ENCODE assay signal across 19 cellular contexts in the genomic region with DNA sequence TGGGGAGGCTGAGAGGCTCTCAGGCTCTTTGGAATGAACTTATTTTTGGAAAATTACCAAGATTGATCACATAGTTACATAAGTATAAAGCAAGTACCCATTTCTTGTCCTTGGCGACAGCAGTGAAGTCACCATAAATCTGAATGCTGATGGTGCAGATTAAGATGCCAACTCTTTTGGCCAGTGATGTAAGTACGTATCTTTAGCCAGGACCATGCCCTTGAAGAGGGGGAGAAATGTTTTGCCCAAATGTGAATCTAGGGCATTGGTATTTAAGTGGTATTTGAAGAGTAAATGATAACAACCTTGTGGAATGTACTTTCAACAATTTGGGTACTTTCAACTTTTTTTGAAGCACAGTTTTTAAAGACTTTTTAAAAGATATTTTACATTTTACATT.
DNase-seq lines count a peak whose midpoint lies in the region; ATAC-seq and TF ChIP-seq lines count a peak whose summit lies in the region.
"Had no signal": no experiment of that assay in that cellular context is flagged by ENCODE, and none has a peak within 500 bp of the region (broad histone marks: within the 10 kb centered on the region; RNA-seq: fewer than 3 reads in every experiment).

No MANE protein-coding gene starts in this region.

- TF ChIP-seq CTCF in stomach (IDR thresholded peaks at IDR 0.05) = no peak

- H3K27ac Mint-ChIP-seq in CD4-positive, alpha-beta memory T cell = no peak overlapping the region
- H3K27ac Mint-ChIP-seq: activated naive CD8-positive, alpha-beta T cell had no signal

- H3K79me2 ChIP-seq in GM23248 (ENCODE audit: insufficient read depth) = no peaks in the 10 kb centered on the region
- H3K79me2 ChIP-seq: hepatocyte had no signal

- H3K9ac ChIP-seq in GM23248 = no peak overlapping the region

- H3K4me2 ChIP-seq in GM23248 (ENCODE audit: unreplicated experiment) = peak overlapping the region; percentile 29
- H3K4me2 ChIP-seq: hepatocyte had no signal

- H3K4me1 ChIP-seq in GM23248 (ENCODE audit: insufficient read depth) (peaks cover 31% of the 10 kb centered on the region), stomach (no peaks in the 10 kb centered on the region)
- H3K4me1 ChIP-seq in CD4-positive, alpha-beta memory T cell (ENCODE audit: insufficient read depth, low read length) = peaks cover 7% of the 10 kb centered on the region
- H3K4me1 ChIP-seq: suprapubic skin had no signal

- POLR2A ChIA-PET in CD4-positive, alpha-beta memory T cell (lab: Charles Lee; ENCODE audit: partially characterized antibody) = no interaction called here

- H4K20me1 ChIP-seq in GM23248 (ENCODE audit: insufficient read depth) = no peaks in the 10 kb centered on the region

- no peaks in the 10 kb centered on the region for H3K9me3 Mint-ChIP-seq in CD4-positive, alpha-beta memory T cell
- H3K9me3 Mint-ChIP-seq: activated T-cell treated with anti-CD3 and anti-CD28 coated beads, Interleukin-2, amount 50 U/mL, for 4 hours had no signal

- H3K27ac ChIP-seq in GM23248 (no peak overlapping the region), stomach (no peak overlapping the region)
- no peak overlapping the region for H3K27ac ChIP-seq in CD4-positive, alpha-beta memory T cell (ENCODE audit: low read depth, low read length)
- H3K27ac ChIP-seq: cardiac muscle cell, esophagus squamous epithelium, hepatocyte, suprapubic skin had no signal

- H3K27me3 ChIP-seq in GM23248 (replicated peaks; ENCODE audit: insufficient read depth) (no peaks in the 10 kb centered on the region), stomach (no peaks in the 10 kb centered on the region)
- no peaks in the 10 kb centered on the region for H3K27me3 ChIP-seq in CD4-positive, alpha-beta memory T cell (ENCODE audit: insufficient read depth, low read length)
- H3K27me3 ChIP-seq: cardiac muscle cell, esophagus squamous epithelium, hepatocyte, suprapubic skin had no signal

- peak; percentile 55; the same call in 2 of the 3 replicates for ATAC-seq in SK-N-SH treated with all-trans-retinoic acid at 6 μM for 48 hours
- ATAC-seq: activated T-cell treated with anti-CD3 and anti-CD28 coated beads, Interleukin-2, amount 50 U/mL, for 4 hours had no signal

- no peaks in the 10 kb centered on the region for H3K36me3 Mint-ChIP-seq in CD4-positive, alpha-beta memory T cell
- H3K36me3 Mint-ChIP-seq: activated naive CD8-positive, alpha-beta T cell; CD14-positive monocyte had no signal

- CTCF ChIA-PET in CD4-positive, alpha-beta memory T cell (lab: Charles Lee; ENCODE audit: partially characterized antibody) = no interaction called here

- no peak for TF ChIP-seq EP300 in stomach (IDR thresholded peaks at IDR 0.05)

- 38 to 39% methylated on average over 2 of the region's 2 CpGs for WGBS in GM23248 (ENCODE audit: low coverage in 1 of 2, low lambda C conversion rate in 2 of 2, missing lambda C conversion rate in 2 of 2), 2 experiments
- 87 to 95% (median 93%) methylated on average over 2 of the region's 2 CpGs for WGBS in stomach, 5 donors

- no peaks in the 10 kb centered on the region; the same call in 1 of the 2 replicates for H3K9me2 ChIP-seq in GM23248 (ENCODE audit: insufficient read depth)

- H3K9me3 ChIP-seq in GM23248 (ENCODE audit: low read depth) (no peaks in the 10 kb centered on the region), stomach (no peaks in the 10 kb centered on the region)
- H3K9me3 ChIP-seq in CD4-positive, alpha-beta memory T cell (ENCODE audit: control insufficient read depth in 1 of 2, low read length in 2 of 2) = no peaks in the 10 kb centered on the region
- H3K9me3 ChIP-seq: esophagus squamous epithelium, suprapubic skin had no signal

- H3F3A ChIP-seq in GM23248 (ENCODE audit: insufficient read depth) = peaks cover 30% of the 10 kb centered on the region

- no peak overlapping the region for H3K4me3 ChIP-seq in GM23248
- no peak overlapping the region for H3K4me3 ChIP-seq in stomach
- H3K4me3 ChIP-seq in CD4-positive, alpha-beta memory T cell (ENCODE audit: low read length in 2 of 2) = no peak overlapping the region
- H3K4me3 ChIP-seq: cardiac muscle cell, esophagus squamous epithelium, hepatocyte, suprapubic skin had no signal

- H3K4me1 Mint-ChIP-seq in CD4-positive, alpha-beta memory T cell = peaks cover 5 to 11% (median 7%) of the 10 kb centered on the region in 4 donors

- H3K4me3 Mint-ChIP-seq in CD4-positive, alpha-beta memory T cell = no peak overlapping the region
- H3K4me3 Mint-ChIP-seq: activated naive CD8-positive, alpha-beta T cell; activated T-cell treated with anti-CD3 and anti-CD28 coated beads, Interleukin-2, amount 50 U/mL, for 4 hours; CD14-positive monocyte had no signal

- intact Hi-C loops in stomach (cut with DNase I; ENCODE audit: low total_unique reads) = no loop called here
- intact Hi-C loops in CD4-positive, alpha-beta memory T cell (cut with micrococcal nuclease) = no loop called here

- H2AFZ ChIP-seq in GM23248 = no peak overlapping the region
- H2AFZ ChIP-seq: hepatocyte had no signal

- H3K36me3 ChIP-seq in GM23248 (ENCODE audit: low read depth) (no peaks in the 10 kb centered on the region), stomach (no peaks in the 10 kb centered on the region)
- H3K36me3 ChIP-seq in CD4-positive, alpha-beta memory T cell (ENCODE audit: insufficient read depth, low read length) = no peaks in the 10 kb centered on the region
- H3K36me3 ChIP-seq: cardiac muscle cell, esophagus squamous epithelium, suprapubic skin had no signal

- H3K27me3 Mint-ChIP-seq in CD4-positive, alpha-beta memory T cell = peaks cover 2 to 5% of the 10 kb centered on the region in 2 donors

- in situ Hi-C loops in GM23248 (cut with MboI) = no loop called here

- TF ChIP-seq POLR2A in stomach (IDR thresholded peaks at IDR 0.05) = no peak

- DNase-seq in GM23248 = peak; percentile 46
- peak; percentile 20 for DNase-seq in hepatic stellate cell (ENCODE audit: low spot score)
- no peak for DNase-seq in NCI-H1105 treated with DMSO at 0.1 percent for 48 hours (lab: John Stamatoyannopoulos, UW)
- no peak for DNase-seq in iPS-NIHi11 (ENCODE audit: low spot score)
- no peak for DNase-seq in stomach
- DNase-seq in CD4-positive, alpha-beta memory T cell = no peak
- DNase-seq: activated CD4-positive, alpha-beta T cell treated with anti-CD3 and anti-CD28 coated beads, Interleukin-2, amount 50 U/mL, for 48 hours; activated T-cell treated with anti-CD3 and anti-CD28 coated beads, Interleukin-2, amount 50 U/mL, for 4 hours; effector CD4-positive, alpha-beta T cell; esophagus squamous epithelium; KG1; NCI-H1436; stimulated activated CD4-positive, alpha-beta T cell treated with anti-CD3 and anti-CD28 coated beads, Interleukin-2, amount 100 ng/mL, for 48 hours had no signal

TF ChIP-seq in SK-N-SH treated with all-trans-retinoic acid at 6 μM for 48 hours, 23 proteins besides CTCF, POLR2A, EP300 and RAD21 (continues in another document):
- TF ChIP-seq RARB (CRISPR knock-in tag; IDR thresholded peaks at IDR 0.05) (no peak), ARNTL (CRISPR knock-in tag; IDR thresholded peaks at IDR 0.05; ENCODE audit: borderline replicate concordance, low read depth) (no peak), ZNF8 (CRISPR knock-in tag; IDR thresholded peaks at IDR 0.05) (no peak), ESRRG (CRISPR knock-in tag; IDR thresholded peaks at IDR 0.05) (no peak), PATZ1 (CRISPR knock-in tag; IDR thresholded peaks at IDR 0.05; ENCODE audit: borderline replicate concordance) (no peak), CSDC2 (CRISPR knock-in tag; IDR thresholded peaks at IDR 0.05) (no peak), ZNF565 (CRISPR knock-in tag; conservative IDR thresholded peaks at IDR 0.05; ENCODE audit: low read depth) (no peak), BACH2 (CRISPR knock-in tag; IDR thresholded peaks at IDR 0.05; ENCODE audit: borderline replicate concordance) (no peak), ZNF70 (CRISPR knock-in tag; IDR thresholded peaks at IDR 0.05) (no peak), ZFP30 (CRISPR knock-in tag; IDR thresholded peaks at IDR 0.05) (no peak), CREB5 (CRISPR knock-in tag; IDR thresholded peaks at IDR 0.05; ENCODE audit: low read depth) (no peak)
- TF ChIP-seq, protein P1, sequence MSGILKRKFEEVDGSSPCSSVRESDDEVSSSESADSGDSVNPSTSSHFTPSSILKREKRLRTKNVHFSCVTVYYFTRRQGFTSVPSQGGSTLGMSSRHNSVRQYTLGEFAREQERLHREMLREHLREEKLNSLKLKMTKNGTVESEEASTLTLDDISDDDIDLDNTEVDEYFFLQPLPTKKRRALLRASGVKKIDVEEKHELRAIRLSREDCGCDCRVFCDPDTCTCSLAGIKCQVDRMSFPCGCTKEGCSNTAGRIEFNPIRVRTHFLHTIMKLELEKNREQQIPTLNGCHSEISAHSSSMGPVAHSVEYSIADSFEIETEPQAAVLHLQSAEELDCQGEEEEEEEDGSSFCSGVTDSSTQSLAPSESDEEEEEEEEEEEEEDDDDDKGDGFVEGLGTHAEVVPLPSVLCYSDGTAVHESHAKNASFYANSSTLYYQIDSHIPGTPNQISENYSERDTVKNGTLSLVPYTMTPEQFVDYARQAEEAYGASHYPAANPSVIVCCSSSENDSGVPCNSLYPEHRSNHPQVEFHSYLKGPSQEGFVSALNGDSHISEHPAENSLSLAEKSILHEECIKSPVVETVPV (CRISPR knock-in tag; IDR thresholded peaks at IDR 0.05) = no peak

Comparison
In these comparisons a context has a peak if more than half of its experiments do, and no peak if none do; other contexts are left out.
1. DNase-seq: peak in GM23248 (single experiment) and hepatic stellate cell (single experiment); none in NCI-H1105 treated with DMSO at 0.1 percent for 48 hours (single experiment), iPS-NIHi11 (single experiment), stomach (single experiment) and CD4-positive, alpha-beta memory T cell (0 of 5).